In the genomic region with DNA sequence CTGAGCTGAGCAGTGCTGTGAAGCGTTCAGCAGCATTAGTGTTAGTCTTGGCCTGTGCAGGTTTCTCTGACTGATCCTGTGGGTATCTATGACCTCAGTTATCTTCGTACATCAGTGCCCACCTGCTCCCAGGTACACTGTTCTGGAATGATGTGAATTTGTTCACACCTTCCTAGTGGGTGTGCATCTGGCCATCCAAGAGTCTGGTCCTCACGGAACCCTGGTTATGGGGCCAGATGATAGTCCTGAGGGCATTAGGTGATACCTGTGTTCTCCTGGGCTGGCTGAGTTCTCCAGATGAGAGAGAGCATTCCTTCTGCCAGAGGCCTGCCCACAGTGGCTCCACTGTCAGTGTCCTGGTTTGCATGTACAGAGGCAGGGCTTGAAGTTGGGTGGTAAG, we compare ENCODE assay signal across 16 cellular contexts. TPM values are rescaled to one million over a fixed set of nuclear protein-coding genes. Genes with fewer than 3 reads are reported as not detected.
DNase-seq lines count a peak whose midpoint lies in the region; ATAC-seq and TF ChIP-seq lines count a peak whose summit lies in the region.
"Had no signal": no experiment of that assay in that cellular context is flagged by ENCODE, and none has a peak within 500 bp of the region (broad histone marks: within the 10 kb centered on the region; RNA-seq: fewer than 3 reads in every experiment).

No MANE protein-coding gene starts in this region.

- H3F3A ChIP-seq in PC-9 (ENCODE audit: insufficient read depth, low read depth): no peaks in the 10 kb centered on the region

- peak overlapping the region; percentile 59 for H3K4me2 ChIP-seq in PC-9

- H3K27me3 ChIP-seq in CD4-positive, alpha-beta memory T cell (ENCODE audit: insufficient read depth, low read length): no peaks in the 10 kb centered on the region
- H3K27me3 ChIP-seq in PC-9 (ENCODE audit: insufficient read depth, low read depth): no peaks in the 10 kb centered on the region
- H3K27me3 ChIP-seq: ovary had no signal

- H3K9me3 Mint-ChIP-seq in CD4-positive, alpha-beta memory T cell: peaks cover 0 to 8% (median 4%) of the 10 kb centered on the region in 8 donors
- H3K9me3 Mint-ChIP-seq in effector memory CD8-positive, alpha-beta T cell: no peaks in the 10 kb centered on the region
- peaks cover 9% of the 10 kb centered on the region for H3K9me3 Mint-ChIP-seq in nephron
- peaks cover 13% of the 10 kb centered on the region for H3K9me3 Mint-ChIP-seq in activated naive CD8-positive, alpha-beta T cell treated with anti-CD3 and anti-CD28 coated beads, Interleukin-2, amount 50 U/mL, for 24 hours

- POLR2A ChIA-PET in CD4-positive, alpha-beta memory T cell (lab: Charles Lee; ENCODE audit: partially characterized antibody): interaction anchor here (1.0 kb wide), 1 partner anchor 55 kb away, joined by 4 read pairs; no protein-coding TSS in a partner anchor
- POLR2A ChIA-PET in PC-9 (lab: Charles Lee; ENCODE audit: unreplicated experiment): no interaction called here

- intact Hi-C loops in CD4-positive, alpha-beta memory T cell (cut with micrococcal nuclease): loop anchor here (2.0 kb wide), 1 partner anchor 15 kb away; no protein-coding TSS in a partner anchor
- intact Hi-C loops in PC-9 (cut with micrococcal nuclease; ENCODE audit: unreplicated experiment): loop anchor here (1.0 to 5.0 kb wide), 2 partner anchors 19 to 45 kb away; no protein-coding TSS in a partner anchor

- peak overlapping the region in 1 of 8 donors; percentile 30 for H3K4me3 Mint-ChIP-seq in CD4-positive, alpha-beta memory T cell
- no peak overlapping the region for H3K4me3 Mint-ChIP-seq in effector memory CD8-positive, alpha-beta T cell
- H3K4me3 Mint-ChIP-seq in nephron: no peak overlapping the region
- H3K4me3 Mint-ChIP-seq in activated naive CD8-positive, alpha-beta T cell treated with anti-CD3 and anti-CD28 coated beads, Interleukin-2, amount 50 U/mL, for 24 hours: no peak overlapping the region

- TF ChIP-seq CTCF in PC-9 (conservative IDR thresholded peaks at IDR 0.05) (no peak), nephron (IDR thresholded peaks at IDR 0.05; ENCODE audit: unreplicated experiment in 3 of 3) (no peak)

- peak overlapping the region; percentile 47 to 93 (median 74) for H3K27ac Mint-ChIP-seq in CD4-positive, alpha-beta memory T cell
- peak overlapping the region; percentile 73 to 85 for H3K27ac Mint-ChIP-seq in effector memory CD8-positive, alpha-beta T cell
- H3K27ac Mint-ChIP-seq in nephron: peak overlapping the region in 2 of 3 experiments; percentile 33 to 62
- H3K27ac Mint-ChIP-seq in activated naive CD8-positive, alpha-beta T cell treated with anti-CD3 and anti-CD28 coated beads, Interleukin-2, amount 50 U/mL, for 24 hours: no peak overlapping the region

- 0 out of 2 replicates have a peak, but pooled peaks cover 12% of the 10 kb centered on the region for H3K79me2 ChIP-seq in PC-9 (ENCODE audit: low read depth)

- CTCF ChIA-PET in CD4-positive, alpha-beta memory T cell (lab: Charles Lee; ENCODE audit: partially characterized antibody): interaction anchor here (1.3 to 1.4 kb wide), 2 partner anchors 12 to 14 kb away, joined by 3 to 5 read pairs; no protein-coding TSS in a partner anchor
- CTCF ChIA-PET in PC-9 (lab: Charles Lee): no interaction called here

- H3K9me2 ChIP-seq in PC-9 (ENCODE audit: insufficient read depth): no peaks in the 10 kb centered on the region

- no peak overlapping the region for H2AFZ ChIP-seq in PC-9

- no peak overlapping the region for H3K4me3 ChIP-seq in CD4-positive, alpha-beta memory T cell (ENCODE audit: low read length in 2 of 2)
- H3K4me3 ChIP-seq in PC-9: no peak overlapping the region
- H3K4me3 ChIP-seq: ovary had no signal

- peaks cover 74 to 90% (median 83%) of the 10 kb centered on the region in 4 donors for H3K4me1 Mint-ChIP-seq in CD4-positive, alpha-beta memory T cell
- peaks cover 70 to 92% of the 10 kb centered on the region in 2 donors for H3K4me1 Mint-ChIP-seq in effector memory CD8-positive, alpha-beta T cell (ENCODE audit: low read depth in 2 of 2)
- peaks cover 52% of the 10 kb centered on the region for H3K4me1 Mint-ChIP-seq in nephron
- H3K4me1 Mint-ChIP-seq in activated naive CD8-positive, alpha-beta T cell treated with anti-CD3 and anti-CD28 coated beads, Interleukin-2, amount 50 U/mL, for 24 hours: peaks cover 64% of the 10 kb centered on the region

- H3K27ac ChIP-seq in CD4-positive, alpha-beta memory T cell (ENCODE audit: low read depth, low read length): no peak overlapping the region
- peak overlapping the region; percentile 69 for H3K27ac ChIP-seq in PC-9
- H3K27ac ChIP-seq: ovary had no signal

- H3K9me3 ChIP-seq in CD4-positive, alpha-beta memory T cell (ENCODE audit: control insufficient read depth in 1 of 2, low read length in 2 of 2): no peaks in the 10 kb centered on the region
- no peaks in the 10 kb centered on the region; the same call in 1 of the 2 replicates for H3K9me3 ChIP-seq in PC-9 (ENCODE audit: insufficient read depth, low read depth)
- H3K9me3 ChIP-seq: ovary had no signal

- ATAC-seq in effector memory CD8-positive, alpha-beta T cell (replicated peaks): no peak
- ATAC-seq in activated naive CD8-positive, alpha-beta T cell treated with anti-CD3 and anti-CD28 coated beads, Interleukin-2, amount 50 U/mL, for 24 hours: no peak

- H4K20me1 ChIP-seq in PC-9 (ENCODE audit: insufficient read depth): no peaks in the 10 kb centered on the region

- H3K4me1 ChIP-seq in CD4-positive, alpha-beta memory T cell (ENCODE audit: insufficient read depth, low read length): peaks cover 83% of the 10 kb centered on the region
- peaks cover 37% of the 10 kb centered on the region for H3K4me1 ChIP-seq in PC-9 (replicated peaks; ENCODE audit: insufficient read depth)

- peaks cover 38 to 54% of the 10 kb centered on the region in 2 donors for H3K36me3 Mint-ChIP-seq in CD4-positive, alpha-beta memory T cell
- H3K36me3 Mint-ChIP-seq in effector memory CD8-positive, alpha-beta T cell (ENCODE audit: insufficient read depth): peaks cover 13% of the 10 kb centered on the region
- H3K36me3 Mint-ChIP-seq in nephron (ENCODE audit: low read depth): peaks cover 19% of the 10 kb centered on the region
- H3K36me3 Mint-ChIP-seq in activated naive CD8-positive, alpha-beta T cell treated with anti-CD3 and anti-CD28 coated beads, Interleukin-2, amount 50 U/mL, for 24 hours (ENCODE audit: low read depth): peaks cover 30% of the 10 kb centered on the region

- no peak for DNase-seq in CD4-positive, alpha-beta memory T cell
- DNase-seq in PC-9 (no peak), A172 (ENCODE audit: low spot score) (no peak), NCI-H187 (lab: John Stamatoyannopoulos, UW) (no peak), activated gamma-delta T cell (lab: John Stamatoyannopoulos, UW) (no peak)
- DNase-seq in effector memory CD8-positive, alpha-beta T cell: no peak
- no peak for DNase-seq in activated naive CD8-positive, alpha-beta T cell treated with anti-CD3 and anti-CD28 coated beads, Interleukin-2, amount 50 U/mL, for 24 hours
- DNase-seq: cortex of kidney; erythroblast; glutamatergic neuron; NCI-H1930; NCI-H446 treated with DMSO at 0.1 percent for 48 hours; ovary; SHP77; stimulated activated CD4-positive, alpha-beta T cell treated with anti-CD3 and anti-CD28 coated beads, Interleukin-4, amount 100 ng/mL, for 4 hours had no signal

- no TSS peak for BruUV-seq in PC-9 (replicated peaks; lab: Mats Ljungman, UMichigan)

- H3K36me3 ChIP-seq in CD4-positive, alpha-beta memory T cell (ENCODE audit: insufficient read depth, low read length): peaks cover 13% of the 10 kb centered on the region
- no peaks in the 10 kb centered on the region for H3K36me3 ChIP-seq in PC-9 (ENCODE audit: low read depth)
- H3K36me3 ChIP-seq: ovary had no signal

- no peaks in the 10 kb centered on the region for H3K27me3 Mint-ChIP-seq in CD4-positive, alpha-beta memory T cell
- H3K27me3 Mint-ChIP-seq in effector memory CD8-positive, alpha-beta T cell: no peaks in the 10 kb centered on the region
- H3K27me3 Mint-ChIP-seq in nephron (ENCODE audit: low read depth): no peaks in the 10 kb centered on the region
- no peaks in the 10 kb centered on the region for H3K27me3 Mint-ChIP-seq in activated naive CD8-positive, alpha-beta T cell treated with anti-CD3 and anti-CD28 coated beads, Interleukin-2, amount 50 U/mL, for 24 hours

RNA-seq across cellular contexts. Expression of gene INPP4A, which starts 57.2 kb away (rescaled TPM):
- total RNA-seq in CD4-positive, alpha-beta memory T cell: 100 to 1,000 TPM; 133 TPM
- 10 to 100 TPM; 30.5 to 50.7 TPM for polyA plus RNA-seq in CD4-positive, alpha-beta memory T cell
- 50.5 and 52.9 TPM in 2 replicates for total RNA-seq in PC-9 (2021)
- 19.7 and 22.0 TPM in 2 replicates for total RNA-seq in A172 (2014; rRNA removed; shearing (Covaris generic))
